18 cellular contexts compared by ENCODE assay signal in the genomic region with DNA sequence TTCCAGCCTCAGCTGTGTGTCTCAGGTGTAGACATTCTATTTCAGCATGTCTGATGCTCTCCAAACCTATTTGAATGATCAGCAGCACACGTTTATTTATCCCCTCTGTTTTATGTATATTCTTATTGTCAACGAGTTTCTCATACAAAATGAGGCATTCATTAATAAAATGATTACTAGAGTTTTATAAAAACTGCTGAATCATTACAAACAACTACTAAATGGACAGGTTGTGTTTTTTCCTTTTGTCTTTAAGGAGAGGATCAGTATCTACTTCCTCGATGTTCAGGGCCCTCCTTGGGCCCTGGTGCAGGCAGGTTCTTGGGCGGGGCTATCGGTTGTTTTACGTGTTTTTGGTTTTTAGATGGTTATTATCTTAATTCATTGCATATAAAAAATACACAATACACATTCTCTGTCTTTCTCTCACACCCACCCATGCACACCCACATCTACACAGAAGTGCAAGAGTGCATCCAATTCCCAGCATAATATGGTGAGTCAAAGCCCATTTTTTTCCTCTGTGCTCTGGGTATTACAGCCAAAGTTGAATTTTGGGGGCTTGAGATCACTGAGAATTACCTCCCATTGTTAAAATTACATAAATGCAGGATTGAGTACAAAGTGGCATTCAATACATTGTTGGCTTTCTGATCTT. TPM values are rescaled to one million over a fixed set of nuclear protein-coding genes. Genes with fewer than 3 reads are reported as not detected.
DNase-seq lines count a peak whose midpoint lies in the region; ATAC-seq and TF ChIP-seq lines count a peak whose summit lies in the region.
"Had no signal": no experiment of that assay in that cellular context is flagged by ENCODE, and none has a peak within 500 bp of the region (broad histone marks: within the 10 kb centered on the region; RNA-seq: fewer than 3 reads in every experiment).

No MANE protein-coding gene starts in this region.

- CTCF ChIA-PET in activated CD8-positive, alpha-beta T cell treated with anti-CD3 and anti-CD28 coated beads for 36 hours (lab: Charles Lee) = interaction anchor here (1.2 kb wide), 1 partner anchor 9 kb away, joined by 3 read pairs; no protein-coding TSS in a partner anchor
- CTCF ChIA-PET in activated CD8-positive, alpha-beta T cell treated with anti-CD3 and anti-CD28 coated beads, Interleukin-2, amount 10 ng/mL, durations not matched to agents 7 days and 5 days (lab: Charles Lee) = interaction anchor here (0.7 to 1.5 kb wide), 2 partner anchors 20 to 23 kb away, joined by 3 to 4 read pairs; no protein-coding TSS in a partner anchor

- no peak overlapping the region for H3K4me3 Mint-ChIP-seq in activated CD8-positive, alpha-beta T cell treated with anti-CD3 and anti-CD28 coated beads for 36 hours
- H3K4me3 Mint-ChIP-seq in activated CD8-positive, alpha-beta T cell treated with anti-CD3 and anti-CD28 coated beads, Interleukin-2, amount 10 ng/mL, durations not matched to agents 7 days and 5 days = no peak overlapping the region
- H3K4me3 Mint-ChIP-seq in stimulated activated naive CD8-positive, alpha-beta T cell treated with anti-CD3 and anti-CD28 coated beads, Interleukin-15, Interleukin-2, amounts not matched to agents 100 ng/mL and 50 ng/mL, for 24 hours = no peak overlapping the region
- H3K4me3 Mint-ChIP-seq in endothelial cell (ENCODE audit: unreplicated experiment) = peak overlapping the region; percentile 28
- H3K4me3 Mint-ChIP-seq: CD4-positive, CD25-positive, alpha-beta regulatory T cell had no signal

- peaks cover 29% of the 10 kb centered on the region for H3K4me1 Mint-ChIP-seq in activated CD8-positive, alpha-beta T cell treated with anti-CD3 and anti-CD28 coated beads for 36 hours (ENCODE audit: low read depth)
- peaks cover 32% of the 10 kb centered on the region for H3K4me1 Mint-ChIP-seq in activated CD8-positive, alpha-beta T cell treated with anti-CD3 and anti-CD28 coated beads, Interleukin-2, amount 10 ng/mL, durations not matched to agents 7 days and 5 days (ENCODE audit: low read depth)
- H3K4me1 Mint-ChIP-seq in stimulated activated naive CD8-positive, alpha-beta T cell treated with anti-CD3 and anti-CD28 coated beads, Interleukin-15, Interleukin-2, amounts not matched to agents 100 ng/mL and 50 ng/mL, for 24 hours (ENCODE audit: low read depth) = peaks cover 22% of the 10 kb centered on the region
- H3K4me1 Mint-ChIP-seq in endothelial cell (ENCODE audit: unreplicated experiment) = peaks cover 4% of the 10 kb centered on the region

- no peak for TF ChIP-seq CTCF in activated CD8-positive, alpha-beta T cell treated with anti-CD3 and anti-CD28 coated beads for 36 hours (IDR thresholded peaks at IDR 0.05)
- TF ChIP-seq CTCF in endothelial cell (IDR thresholded peaks at IDR 0.05; ENCODE audit: unreplicated experiment) = no peak

- peak overlapping the region; percentile 63 for H3K27ac Mint-ChIP-seq in activated CD8-positive, alpha-beta T cell treated with anti-CD3 and anti-CD28 coated beads for 36 hours
- no peak overlapping the region for H3K27ac Mint-ChIP-seq in activated CD8-positive, alpha-beta T cell treated with anti-CD3 and anti-CD28 coated beads, Interleukin-2, amount 10 ng/mL, durations not matched to agents 7 days and 5 days
- peak overlapping the region; percentile 48 for H3K27ac Mint-ChIP-seq in stimulated activated naive CD8-positive, alpha-beta T cell treated with anti-CD3 and anti-CD28 coated beads, Interleukin-15, Interleukin-2, amounts not matched to agents 100 ng/mL and 50 ng/mL, for 24 hours
- H3K27ac Mint-ChIP-seq in endothelial cell (ENCODE audit: unreplicated experiment) = no peak overlapping the region

- no peak for DNase-seq in activated CD8-positive, alpha-beta T cell treated with anti-CD3 and anti-CD28 coated beads for 36 hours
- DNase-seq in activated CD8-positive, alpha-beta T cell treated with anti-CD3 and anti-CD28 coated beads, Interleukin-2, amount 10 ng/mL, durations not matched to agents 7 days and 5 days = no peak
- no peak for DNase-seq in stimulated activated naive CD8-positive, alpha-beta T cell treated with anti-CD3 and anti-CD28 coated beads, Interleukin-15, Interleukin-2, amounts not matched to agents 100 U/mL and 50 U/mL, for 24 hours
- no peak for DNase-seq in endothelial cell (ENCODE audit: low spot score)
- no peak for DNase-seq in GM19240 (ENCODE audit: insufficient read length, low spot score)
- no peak for DNase-seq in substantia nigra (lab: John Stamatoyannopoulos, UW)
- DNase-seq in LoVo (ENCODE audit: low spot score) = no peak
- DNase-seq: AML-193; CD4-positive, CD25-positive, alpha-beta regulatory T cell; DMS79 treated with DMSO at 0.1 percent for 48 hours; HCEC 1CT; Kasumi-1; NCI-H1417; NCI-H2029; NCI-H510A; NCI-H82; Peyer's patch had no signal

- intact Hi-C loops in activated CD8-positive, alpha-beta T cell treated with anti-CD3 and anti-CD28 coated beads for 36 hours (cut with micrococcal nuclease) = no loop called here

- H3K9me3 Mint-ChIP-seq in activated CD8-positive, alpha-beta T cell treated with anti-CD3 and anti-CD28 coated beads for 36 hours = no peaks in the 10 kb centered on the region
- H3K9me3 Mint-ChIP-seq in activated CD8-positive, alpha-beta T cell treated with anti-CD3 and anti-CD28 coated beads, Interleukin-2, amount 10 ng/mL, durations not matched to agents 7 days and 5 days (ENCODE audit: insufficient read depth) = no peaks in the 10 kb centered on the region
- H3K9me3 Mint-ChIP-seq in stimulated activated naive CD8-positive, alpha-beta T cell treated with anti-CD3 and anti-CD28 coated beads, Interleukin-15, Interleukin-2, amounts not matched to agents 100 ng/mL and 50 ng/mL, for 24 hours = no peaks in the 10 kb centered on the region
- no peaks in the 10 kb centered on the region for H3K9me3 Mint-ChIP-seq in endothelial cell (ENCODE audit: unreplicated experiment)
- H3K9me3 Mint-ChIP-seq: CD4-positive, CD25-positive, alpha-beta regulatory T cell had no signal

- POLR2A ChIA-PET in activated CD8-positive, alpha-beta T cell treated with anti-CD3 and anti-CD28 coated beads for 36 hours (lab: Charles Lee) = no interaction called here
- POLR2A ChIA-PET in activated CD8-positive, alpha-beta T cell treated with anti-CD3 and anti-CD28 coated beads, Interleukin-2, amount 10 ng/mL, durations not matched to agents 7 days and 5 days (lab: Charles Lee) = no interaction called here

- ATAC-seq in activated CD8-positive, alpha-beta T cell treated with anti-CD3 and anti-CD28 coated beads for 36 hours = no peak
- ATAC-seq in activated CD8-positive, alpha-beta T cell treated with anti-CD3 and anti-CD28 coated beads, Interleukin-2, amount 10 ng/mL, durations not matched to agents 7 days and 5 days = no peak
- ATAC-seq in stimulated activated naive CD8-positive, alpha-beta T cell treated with anti-CD3 and anti-CD28 coated beads, Interleukin-15, Interleukin-2, amounts not matched to agents 100 U/mL and 50 U/mL, for 24 hours = no peak

- H3K36me3 Mint-ChIP-seq in activated CD8-positive, alpha-beta T cell treated with anti-CD3 and anti-CD28 coated beads for 36 hours (ENCODE audit: low read depth) = peaks cover 46% of the 10 kb centered on the region
- H3K36me3 Mint-ChIP-seq in activated CD8-positive, alpha-beta T cell treated with anti-CD3 and anti-CD28 coated beads, Interleukin-2, amount 10 ng/mL, durations not matched to agents 7 days and 5 days (ENCODE audit: low read depth) = peaks cover 71% of the 10 kb centered on the region
- H3K36me3 Mint-ChIP-seq in stimulated activated naive CD8-positive, alpha-beta T cell treated with anti-CD3 and anti-CD28 coated beads, Interleukin-15, Interleukin-2, amounts not matched to agents 100 ng/mL and 50 ng/mL, for 24 hours (ENCODE audit: low read depth) = peaks cover 73% of the 10 kb centered on the region
- peaks cover 36% of the 10 kb centered on the region for H3K36me3 Mint-ChIP-seq in endothelial cell (ENCODE audit: low read depth, unreplicated experiment)

- H3K27me3 Mint-ChIP-seq in activated CD8-positive, alpha-beta T cell treated with anti-CD3 and anti-CD28 coated beads for 36 hours = no peaks in the 10 kb centered on the region
- H3K27me3 Mint-ChIP-seq in activated CD8-positive, alpha-beta T cell treated with anti-CD3 and anti-CD28 coated beads, Interleukin-2, amount 10 ng/mL, durations not matched to agents 7 days and 5 days (ENCODE audit: low read depth) = no peaks in the 10 kb centered on the region
- no peaks in the 10 kb centered on the region for H3K27me3 Mint-ChIP-seq in stimulated activated naive CD8-positive, alpha-beta T cell treated with anti-CD3 and anti-CD28 coated beads, Interleukin-15, Interleukin-2, amounts not matched to agents 100 ng/mL and 50 ng/mL, for 24 hours
- H3K27me3 Mint-ChIP-seq in endothelial cell (ENCODE audit: unreplicated experiment) = peaks cover 2% of the 10 kb centered on the region
- H3K27me3 Mint-ChIP-seq: CD4-positive, CD25-positive, alpha-beta regulatory T cell had no signal

- H3K27ac ChIP-seq in substantia nigra (ENCODE audit: low read depth, low read length, poor library complexity, severe bottlenecking) = no peak overlapping the region
- H3K27ac ChIP-seq: Peyer's patch had no signal

RNA-seq across cellular contexts. Expression of gene LPIN1, which starts 24.2 kb away (rescaled TPM):
- total RNA-seq in activated CD8-positive, alpha-beta T cell treated with anti-CD3 and anti-CD28 coated beads for 36 hours = 10 to 100 TPM; 31.9 to 36.5 TPM
- total RNA-seq in activated CD8-positive, alpha-beta T cell treated with anti-CD3 and anti-CD28 coated beads, Interleukin-2, amount 10 ng/mL, durations not matched to agents 7 days and 5 days = 10 to 100 TPM; 46.8 to 54.7 TPM
- total RNA-seq in endothelial cell (ENCODE audit: unreplicated experiment) = 16.4 TPM

Comparison
In these comparisons a context has a peak if more than half of its experiments do, and no peak if none do; other contexts are left out.
1. H3K27ac Mint-ChIP-seq: peak in activated CD8-positive, alpha-beta T cell treated with anti-CD3 and anti-CD28 coated beads for 36 hours (single experiment) and stimulated activated naive CD8-positive, alpha-beta T cell treated with anti-CD3 and anti-CD28 coated beads, Interleukin-15, Interleukin-2, amounts not matched to agents 100 ng/mL and 50 ng/mL, for 24 hours (single experiment); none in activated CD8-positive, alpha-beta T cell treated with anti-CD3 and anti-CD28 coated beads, Interleukin-2, amount 10 ng/mL, durations not matched to agents 7 days and 5 days (single experiment) and endothelial cell (single experiment).